8 cellular contexts compared by ENCODE assay signal in the genomic region with DNA sequence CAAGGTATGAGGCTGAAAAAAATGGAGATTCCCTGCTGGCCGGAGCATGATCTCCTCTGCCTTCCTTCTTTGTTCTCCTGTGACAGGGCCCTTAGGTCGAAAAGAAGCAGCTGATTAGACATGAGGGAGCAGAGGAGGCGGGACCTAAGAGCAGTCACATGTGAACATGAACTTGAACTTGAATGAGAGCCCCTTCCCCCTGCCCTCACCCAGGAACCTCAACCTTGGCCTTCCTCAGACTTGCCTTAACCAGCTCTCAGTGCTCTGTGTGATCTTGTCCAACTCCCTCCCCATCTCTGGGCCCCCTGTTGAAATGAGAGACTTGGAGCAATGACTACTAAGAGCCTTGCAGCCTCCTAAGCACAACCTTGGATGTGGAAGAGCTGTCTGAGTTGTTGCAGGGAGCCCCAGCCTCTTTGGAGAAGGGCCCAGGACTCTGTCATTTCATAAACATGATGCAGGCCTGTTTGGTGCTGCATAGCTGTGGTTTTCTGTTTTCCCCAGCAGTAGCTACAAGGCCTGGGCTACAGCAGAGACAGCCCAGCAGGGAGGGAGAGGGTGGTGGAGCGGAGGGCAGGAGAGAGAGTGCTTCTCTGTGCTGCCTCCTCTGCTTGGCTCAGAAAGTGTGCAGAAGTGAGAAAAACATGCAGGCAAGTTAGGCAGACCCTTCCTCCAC.
A peak's percentile ranks its signal among the peaks of the same experiment; 100 is the strongest.
DNase-seq lines count a peak whose midpoint lies in the region; ATAC-seq and TF ChIP-seq lines count a peak whose summit lies in the region.
"Had no signal": no experiment of that assay in that cellular context is flagged by ENCODE, and none has a peak within 500 bp of the region (broad histone marks: within the 10 kb centered on the region; RNA-seq: fewer than 3 reads in every experiment).

No MANE protein-coding gene starts in this region.

- H3K27me3 Mint-ChIP-seq in activated T-cell treated with anti-CD3 and anti-CD28 coated beads, Interleukin-2, amount 50 U/mL, for 24 hours = no peaks in the 10 kb centered on the region

- H3K4me3 ChIP-seq in choroid plexus epithelial cell (ENCODE audit: low read depth, low read length) (no peak overlapping the region), lung (no peak overlapping the region), tibial artery (no peak overlapping the region)

- H3K4me1 ChIP-seq in lung (ENCODE audit: control insufficient read depth in 2 of 2, insufficient read depth in 2 of 2, low read length in 2 of 2) (no peaks in the 10 kb centered on the region), tibial artery (peaks cover 0 to 23% (median 4%) of the 10 kb centered on the region in 4 donors)

- no peaks in the 10 kb centered on the region for H3K36me3 ChIP-seq in lung (ENCODE audit: control insufficient read depth in 2 of 2, insufficient read depth in 2 of 2, low read length in 2 of 2)
- no peaks in the 10 kb centered on the region for H3K36me3 ChIP-seq in tibial artery

- ATAC-seq in lung (ENCODE audit: insufficient read depth, low FRiP score) (peak; percentile 62), HG03521 (IDR thresholded peaks at IDR 0.05; ENCODE audit: unreplicated experiment) (no peak), GM21723 (IDR thresholded peaks at IDR 0.05; ENCODE audit: unreplicated experiment) (no peak)

- no peaks in the 10 kb centered on the region for H3K36me3 Mint-ChIP-seq in activated T-cell treated with anti-CD3 and anti-CD28 coated beads, Interleukin-2, amount 50 U/mL, for 24 hours (ENCODE audit: low read depth)

- peak; percentile 59 for TF ChIP-seq CTCF in choroid plexus epithelial cell (conservative IDR thresholded peaks at IDR 0.05; ENCODE audit: low read depth, low read length)
- TF ChIP-seq CTCF in lung (IDR thresholded peaks at IDR 0.05; ENCODE audit: control extremely low read depth, extremely low read depth) = no peak
- TF ChIP-seq CTCF in tibial artery (IDR thresholded peaks at IDR 0.05) = no peak

- H3K27ac Mint-ChIP-seq in activated T-cell treated with anti-CD3 and anti-CD28 coated beads, Interleukin-2, amount 50 U/mL, for 24 hours = no peak overlapping the region
- H3K27ac Mint-ChIP-seq: activated CD4-positive, alpha-beta memory T cell treated with anti-CD3 and anti-CD28 coated beads, Interleukin-2, amount 10 ng/mL, durations not matched to agents 7 days and 5 days had no signal

- H3K9me3 Mint-ChIP-seq in activated T-cell treated with anti-CD3 and anti-CD28 coated beads, Interleukin-2, amount 50 U/mL, for 24 hours = peaks cover 4% of the 10 kb centered on the region
- H3K9me3 Mint-ChIP-seq: activated CD4-positive, alpha-beta memory T cell treated with anti-CD3 and anti-CD28 coated beads, Interleukin-2, amount 10 ng/mL, durations not matched to agents 7 days and 5 days had no signal

- H3K9me3 ChIP-seq in lung (ENCODE audit: control insufficient read depth in 2 of 2, insufficient read depth in 1 of 2, low read length in 1 of 2) (no peaks in the 10 kb centered on the region), tibial artery (no peaks in the 10 kb centered on the region)

- no peak overlapping the region for H3K4me3 Mint-ChIP-seq in activated T-cell treated with anti-CD3 and anti-CD28 coated beads, Interleukin-2, amount 50 U/mL, for 24 hours
- H3K4me3 Mint-ChIP-seq: activated CD4-positive, alpha-beta memory T cell treated with anti-CD3 and anti-CD28 coated beads, Interleukin-2, amount 10 ng/mL, durations not matched to agents 7 days and 5 days had no signal

- H3K27ac ChIP-seq in lung (ENCODE audit: low read depth in 1 of 2, low read length in 1 of 2) (peak overlapping the region in 1 of 2 donors; percentile 20), tibial artery (no peak overlapping the region)

- DNase-seq in M059J (ENCODE audit: low read depth) = peak; percentile 93
- DNase-seq in choroid plexus epithelial cell (ENCODE audit: low read depth) = peak; percentile 99
- DNase-seq in lung (ENCODE audit: low spot score) = peak; percentile 46
- peak; percentile 74 for DNase-seq in tibial artery
- DNase-seq in activated T-cell treated with anti-CD3 and anti-CD28 coated beads, Interleukin-2, amount 50 U/mL, for 24 hours = no peak
- DNase-seq: activated CD4-positive, alpha-beta memory T cell treated with anti-CD3 and anti-CD28 coated beads, Interleukin-2, amount 10 ng/mL, durations not matched to agents 7 days and 5 days had no signal

- intact Hi-C loops in tibial artery (cut with DNase I; ENCODE audit: low total_unique reads) = no loop called here

- WGBS in lung, 2 donors = 63 to 68% methylated on average over 4 of the region's 4 CpGs

- H3K27me3 ChIP-seq in lung (ENCODE audit: control insufficient read depth, insufficient read depth) (no peaks in the 10 kb centered on the region), tibial artery (no peaks in the 10 kb centered on the region)

- H3K4me1 Mint-ChIP-seq in activated T-cell treated with anti-CD3 and anti-CD28 coated beads, Interleukin-2, amount 50 U/mL, for 24 hours (ENCODE audit: low read depth) = peaks cover 6% of the 10 kb centered on the region
- H3K4me1 Mint-ChIP-seq: activated CD4-positive, alpha-beta memory T cell treated with anti-CD3 and anti-CD28 coated beads, Interleukin-2, amount 10 ng/mL, durations not matched to agents 7 days and 5 days had no signal
